8 cellular contexts compared by ENCODE assay signal in the genomic region with DNA sequence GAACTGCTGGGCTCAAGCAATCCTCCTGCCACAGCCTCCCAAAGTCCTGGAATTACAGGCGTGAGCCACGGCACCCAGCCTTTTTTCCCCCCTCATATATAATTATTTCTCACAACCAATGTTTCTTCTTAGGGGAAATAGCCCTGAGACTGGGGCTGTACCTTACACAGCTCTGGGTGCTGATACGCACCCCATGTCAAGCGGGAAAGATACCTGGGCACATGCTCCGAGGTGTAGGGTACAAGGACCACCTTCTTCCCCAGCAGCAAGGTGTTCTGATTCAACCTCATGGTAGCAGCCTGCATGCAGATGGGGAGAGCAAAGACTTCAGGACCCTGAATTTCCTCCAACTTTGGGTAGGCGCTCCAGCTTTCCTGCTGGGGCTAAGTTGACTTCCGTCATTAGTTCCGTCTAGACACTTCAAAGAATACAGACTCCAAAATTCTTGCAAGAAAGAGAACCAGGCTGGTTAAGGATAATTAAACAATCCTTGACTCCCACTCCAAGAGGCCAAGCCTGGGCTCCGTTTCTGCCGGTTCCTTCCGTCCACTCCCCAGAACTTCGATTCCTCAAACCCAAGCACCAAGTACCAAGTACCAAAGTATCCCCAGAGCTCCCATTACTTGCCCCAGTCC. TPM values are rescaled to one million over a fixed set of nuclear protein-coding genes. Genes with fewer than 3 reads are reported as not detected.
DNase-seq lines count a peak whose midpoint lies in the region; ATAC-seq and TF ChIP-seq lines count a peak whose summit lies in the region.

No MANE protein-coding gene starts in this region.

- no peaks in the 10 kb centered on the region for H3K27me3 ChIP-seq in SJSA1 (replicated peaks)

- H3K36me3 ChIP-seq in SJSA1, result peaks cover 63% of the 10 kb centered on the region

- no peak for DNase-seq in GM12864 (ENCODE audit: low read depth)
- no peak for DNase-seq in SJSA1 (ENCODE audit: low read depth in 1 of 2, low spot score in 2 of 2)
- no peak for DNase-seq in fibroblast of pulmonary artery (ENCODE audit: low read depth)
- DNase-seq in retinal pigment epithelial cell (ENCODE audit: low read depth), result no peak
- no peak for DNase-seq in NCI-H748 treated with DMSO at 0.1 percent for 48 hours (lab: John Stamatoyannopoulos, UW)
- no peak for DNase-seq in NCI-H446 treated with DMSO at 0.1 percent for 48 hours (lab: John Stamatoyannopoulos, UW)
- DNase-seq in NCI-H2029 (lab: John Stamatoyannopoulos, UW), result no peak

- TF ChIP-seq CTCF in GM12864 (IDR thresholded peaks at IDR 0.05; ENCODE audit: low read depth, low read length, missing control alignments) (no peak), fibroblast of pulmonary artery (IDR thresholded peaks at IDR 0.05; ENCODE audit: low read length, missing control alignments) (no peak), retinal pigment epithelial cell (conservative IDR thresholded peaks at IDR 0.05; ENCODE audit: low read depth, low read length) (no peak)

- H3K4me1 ChIP-seq in SJSA1 (replicated peaks), result peaks cover 29% of the 10 kb centered on the region

- no peak for ATAC-seq in HG03469 (IDR thresholded peaks at IDR 0.05; ENCODE audit: unreplicated experiment)

- H3K9me3 ChIP-seq in SJSA1 (replicated peaks), result no peaks in the 10 kb centered on the region

- H3K27ac ChIP-seq in SJSA1, result peak overlapping the region; percentile 31; the same call in 1 of the 2 replicates

- H3K4me3 ChIP-seq in GM12864 (ENCODE audit: low read depth, low read length), result peak overlapping the region; percentile 97
- peak overlapping the region; percentile 61 for H3K4me3 ChIP-seq in SJSA1
- peak overlapping the region; percentile 91 for H3K4me3 ChIP-seq in fibroblast of pulmonary artery (replicated peaks; ENCODE audit: low read depth, low read length)
- peak overlapping the region; percentile 90 for H3K4me3 ChIP-seq in retinal pigment epithelial cell (ENCODE audit: low read length)

RNA-seq across cellular contexts. Expression of a gene that starts 0.6 kb away (rescaled TPM):
- total RNA-seq in SJSA1 (2014; rRNA removed; shearing (Covaris generic)), result 32.9 and 61.3 TPM in 2 replicates

RNA-seq across cellular contexts. Expression of a gene that starts 27.1 kb away (rescaled TPM):
- 41.6 and 62.1 TPM in 2 replicates for total RNA-seq in SJSA1 (2014; rRNA removed; shearing (Covaris generic))

RNA-seq across cellular contexts. Expression of a gene that starts 38.5 kb away (rescaled TPM):
- 1.6 and 3.0 TPM in 2 replicates for total RNA-seq in SJSA1 (2014; rRNA removed; shearing (Covaris generic))
